Comparison of ENCODE assay signal across 27 cellular contexts in genomic region chr4:15132739-15133138, GRCh38.
DNase-seq lines count a peak whose midpoint lies in the region; ATAC-seq and TF ChIP-seq lines count a peak whose summit lies in the region.
"Had no signal": no experiment of that assay in that cellular context is flagged by ENCODE, and none has a peak within 500 bp of the region (broad histone marks: within the 10 kb centered on the region; RNA-seq: fewer than 3 reads in every experiment).

No MANE protein-coding gene starts in this region.

- no peak overlapping the region for H3K4me2 ChIP-seq in neural progenitor cell

- H4K20me1 ChIP-seq in neural progenitor cell (ENCODE audit: low read depth): no peaks in the 10 kb centered on the region

- DNase-seq in C1 segment of cervical spinal cord (lab: John Stamatoyannopoulos, UW) (peak in 10 of 14 donors; percentile 4 to 56 (median 24)), amygdala (lab: John Stamatoyannopoulos, UW) (peak in 42 of 56 donors; percentile 2 to 80 (median 35)), fibroblast of villous mesenchyme (ENCODE audit: low read depth) (peak; percentile 7), neural progenitor cell (ENCODE audit: low spot score) (peak; percentile 21), dermis blood vessel endothelial cell (no peak)
- no peak for DNase-seq in naive thymus-derived CD4-positive, alpha-beta T cell
- DNase-seq in activated T-cell treated with anti-CD3 and anti-CD28 coated beads, Interleukin-2, amount 50 U/mL, for 72 hours: no peak
- DNase-seq: activated CD4-positive, alpha-beta T cell treated with anti-CD3 and anti-CD28 coated beads, Interleukin-2, amount 50 U/mL, for 1 hour; activated gamma-delta T cell treated with Interleukin-2 at 50 U/mL for 16 hours; amniotic stem cell; central memory CD4-positive, alpha-beta T cell; effector CD8-positive, alpha-beta T cell; IMR-90; islet precursor cell; lower lobe of right lung; NCI-H1436 treated with DMSO at 0.1 percent for 48 hours; ovary; right lobe of liver; SHP77; stimulated activated CD4-positive, alpha-beta T cell treated with anti-CD3 and anti-CD28 coated beads, Interleukin-15, amount 100 ng/mL, for 24 hours had no signal

- no peak overlapping the region for H3K9ac ChIP-seq in neural progenitor cell

- intact Hi-C loops in naive thymus-derived CD4-positive, alpha-beta T cell (cut with micrococcal nuclease): no loop called here

- no peak overlapping the region for H3K4me3 ChIP-seq in fibroblast of villous mesenchyme (ENCODE audit: low read depth, low read length)
- H3K4me3 ChIP-seq in neural progenitor cell: no peak overlapping the region
- H3K4me3 ChIP-seq in naive thymus-derived CD4-positive, alpha-beta T cell (ENCODE audit: low read length): no peak overlapping the region
- H3K4me3 ChIP-seq: A549, lower lobe of right lung, ovary, right lobe of liver, suprapubic skin had no signal

- TF ChIP-seq CTCF in fibroblast of villous mesenchyme (IDR thresholded peaks at IDR 0.05; ENCODE audit: insufficient read depth, low read depth, low read length) (no peak), neural progenitor cell (IDR thresholded peaks at IDR 0.05) (no peak)

- no peaks in the 10 kb centered on the region for H3F3A ChIP-seq in neural progenitor cell (ENCODE audit: low read depth)

- peaks cover 14% of the 10 kb centered on the region for H3K9me3 Mint-ChIP-seq in neural progenitor cell
- peaks cover 7 to 29% (median 13%) of the 10 kb centered on the region in 11 donors for H3K9me3 Mint-ChIP-seq in naive thymus-derived CD4-positive, alpha-beta T cell
- H3K9me3 Mint-ChIP-seq in activated T-cell treated with anti-CD3 and anti-CD28 coated beads, Interleukin-2, amount 50 U/mL, for 72 hours: peaks cover 6% of the 10 kb centered on the region in 2 donors

- H3K27ac Mint-ChIP-seq in neural progenitor cell: no peak overlapping the region
- H3K27ac Mint-ChIP-seq in naive thymus-derived CD4-positive, alpha-beta T cell: no peak overlapping the region
- no peak overlapping the region for H3K27ac Mint-ChIP-seq in activated T-cell treated with anti-CD3 and anti-CD28 coated beads, Interleukin-2, amount 50 U/mL, for 72 hours
- H3K27ac Mint-ChIP-seq: T-helper 1 cell treated with Interleukin-12 subunit alpha and Interleukin-12 subunit beta and Interleukin-4 antibody, amounts not matched to agents 30 μg/mL and 1 μg/mL, for 36 hours had no signal

- H3K27ac ChIP-seq in neural progenitor cell: no peak overlapping the region
- H3K27ac ChIP-seq in naive thymus-derived CD4-positive, alpha-beta T cell (ENCODE audit: low read depth, low read length): no peak overlapping the region
- H3K27ac ChIP-seq: C4-2B, lower lobe of right lung, ovary, right lobe of liver, suprapubic skin, VCaP had no signal

- H3K79me2 ChIP-seq in neural progenitor cell (ENCODE audit: low read depth): no peaks in the 10 kb centered on the region

- H3K27me3 Mint-ChIP-seq in neural progenitor cell (ENCODE audit: insufficient read depth, low read depth): peaks cover 2% of the 10 kb centered on the region
- peaks cover 3 to 35% (median 11%) of the 10 kb centered on the region in 5 donors for H3K27me3 Mint-ChIP-seq in naive thymus-derived CD4-positive, alpha-beta T cell
- H3K27me3 Mint-ChIP-seq in activated T-cell treated with anti-CD3 and anti-CD28 coated beads, Interleukin-2, amount 50 U/mL, for 72 hours (ENCODE audit: low read depth): peaks cover 17% of the 10 kb centered on the region

- H2AFZ ChIP-seq in neural progenitor cell (replicated peaks): no peak overlapping the region

- POLR2A ChIA-PET in naive thymus-derived CD4-positive, alpha-beta T cell (lab: Charles Lee): no interaction called here

- no peaks in the 10 kb centered on the region for H3K27me3 ChIP-seq in neural progenitor cell
- H3K27me3 ChIP-seq in naive thymus-derived CD4-positive, alpha-beta T cell (ENCODE audit: control insufficient read depth in 2 of 2, insufficient read depth in 2 of 2, low read length in 2 of 2): no peaks in the 10 kb centered on the region
- H3K27me3 ChIP-seq: ovary, right lobe of liver, suprapubic skin had no signal

- H3K36me3 Mint-ChIP-seq in neural progenitor cell: no peaks in the 10 kb centered on the region
- peaks cover 0 to 8% (median 0%) of the 10 kb centered on the region in 5 donors for H3K36me3 Mint-ChIP-seq in naive thymus-derived CD4-positive, alpha-beta T cell
- H3K36me3 Mint-ChIP-seq in activated T-cell treated with anti-CD3 and anti-CD28 coated beads, Interleukin-2, amount 50 U/mL, for 72 hours (ENCODE audit: insufficient read depth in 2 of 2): peaks cover 2 to 6% of the 10 kb centered on the region in 2 donors

- H3K4me1 Mint-ChIP-seq in neural progenitor cell: peaks cover 7% of the 10 kb centered on the region
- H3K4me1 Mint-ChIP-seq in naive thymus-derived CD4-positive, alpha-beta T cell: no peaks in the 10 kb centered on the region
- H3K4me1 Mint-ChIP-seq in activated T-cell treated with anti-CD3 and anti-CD28 coated beads, Interleukin-2, amount 50 U/mL, for 72 hours (ENCODE audit: low read depth): no peaks in the 10 kb centered on the region

- CTCF ChIA-PET in naive thymus-derived CD4-positive, alpha-beta T cell (lab: Charles Lee): no interaction called here

- no peak for ATAC-seq in naive thymus-derived CD4-positive, alpha-beta T cell
- ATAC-seq in activated T-cell treated with anti-CD3 and anti-CD28 coated beads, Interleukin-2, amount 50 U/mL, for 72 hours (replicated peaks in 1 of 2): no peak
- no peak for ATAC-seq in GM19463 (IDR thresholded peaks at IDR 0.05; ENCODE audit: unreplicated experiment)
- ATAC-seq: A549, esophagus mucosa, lower lobe of right lung, right lobe of liver had no signal

- H3K4me1 ChIP-seq in neural progenitor cell: no peaks in the 10 kb centered on the region
- H3K4me1 ChIP-seq in naive thymus-derived CD4-positive, alpha-beta T cell (ENCODE audit: control insufficient read depth in 2 of 2, insufficient read depth in 2 of 2, low read length in 2 of 2): no peaks in the 10 kb centered on the region
- H3K4me1 ChIP-seq: lower lobe of right lung, right lobe of liver, suprapubic skin had no signal

- no peaks in the 10 kb centered on the region for H3K9me3 ChIP-seq in neural progenitor cell (ENCODE audit: low read depth)
- no peaks in the 10 kb centered on the region for H3K9me3 ChIP-seq in naive thymus-derived CD4-positive, alpha-beta T cell (ENCODE audit: control insufficient read depth in 2 of 3, low read length in 3 of 3)
- H3K9me3 ChIP-seq: lower lobe of right lung, ovary, right lobe of liver, suprapubic skin had no signal

- H3K36me3 ChIP-seq in neural progenitor cell: no peaks in the 10 kb centered on the region
- H3K36me3 ChIP-seq in naive thymus-derived CD4-positive, alpha-beta T cell (ENCODE audit: control insufficient read depth in 2 of 3, insufficient read depth in 3 of 3, low read length in 3 of 3): no peaks in the 10 kb centered on the region
- H3K36me3 ChIP-seq: lower lobe of right lung, ovary, right lobe of liver, suprapubic skin had no signal

- no peak overlapping the region for H3K4me3 Mint-ChIP-seq in neural progenitor cell
- no peak overlapping the region for H3K4me3 Mint-ChIP-seq in naive thymus-derived CD4-positive, alpha-beta T cell
- H3K4me3 Mint-ChIP-seq in activated T-cell treated with anti-CD3 and anti-CD28 coated beads, Interleukin-2, amount 50 U/mL, for 72 hours: no peak overlapping the region
- H3K4me3 Mint-ChIP-seq: T-helper 1 cell treated with Interleukin-12 subunit alpha and Interleukin-12 subunit beta and Interleukin-4 antibody, amounts not matched to agents 30 μg/mL and 1 μg/mL, for 36 hours had no signal

Comparison
In these comparisons a context has a peak if more than half of its experiments do, and no peak if none do; other contexts are left out.
1. DNase-seq: peak in C1 segment of cervical spinal cord (10 of 14), amygdala (42 of 56), fibroblast of villous mesenchyme (single experiment) and neural progenitor cell (single experiment); none in naive thymus-derived CD4-positive, alpha-beta T cell (0 of 9), dermis blood vessel endothelial cell (single experiment) and activated T-cell treated with anti-CD3 and anti-CD28 coated beads, Interleukin-2, amount 50 U/mL, for 72 hours (0 of 2).